15 cellular contexts compared by ENCODE assay signal in the genomic region with DNA sequence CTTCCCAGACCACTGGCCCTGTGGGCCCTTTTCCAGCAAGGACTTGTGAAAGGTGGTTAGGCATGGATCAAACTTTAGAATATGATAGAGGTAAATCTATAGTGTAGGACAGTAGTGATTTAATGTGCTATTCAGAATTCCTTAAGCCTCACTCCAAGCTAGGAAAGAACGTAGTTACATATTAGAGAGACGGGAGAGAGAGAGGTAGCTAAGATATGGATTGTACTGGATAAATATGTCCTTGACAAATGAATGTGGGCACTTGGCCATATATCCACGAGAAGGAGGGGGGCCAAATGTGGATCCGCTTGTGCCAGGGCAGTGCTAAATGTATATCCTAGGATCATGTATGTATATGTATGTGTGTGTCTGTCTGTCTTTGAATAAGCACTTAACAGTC.
"Had no signal": no experiment of that assay in that cellular context is flagged by ENCODE, and none has a peak within 500 bp of the region (broad histone marks: within the 10 kb centered on the region; RNA-seq: fewer than 3 reads in every experiment).

No MANE protein-coding gene starts in this region.

- DNase-seq: effector memory CD8-positive, alpha-beta T cell; esophagus squamous epithelium; foreskin fibroblast; glutamatergic neuron; immature natural killer cell; left cardiac atrium; left ventricle myocardium inferior; lower lobe of right lung; natural killer cell; posterior cingulate gyrus; sigmoid colon; small intestine; stimulated activated CD4-positive, alpha-beta T cell treated with anti-CD3 and anti-CD28 coated beads, Interleukin-12 subunit alpha, Interleukin-12 subunit beta, amount 100 ng/mL, for 4 hours; stimulated activated naive CD4-positive, alpha-beta T cell; thyroid gland had no signal
